ENCODE assay signal across 15 cellular contexts in genomic region chr5:58183078-58183885, GRCh38.
"Had no signal": no experiment of that assay in that cellular context is flagged by ENCODE, and none has a peak within 500 bp of the region (broad histone marks: within the 10 kb centered on the region; RNA-seq: fewer than 3 reads in every experiment).

No MANE protein-coding gene starts in this region.

- H3K27me3 Mint-ChIP-seq: activated B cell treated with CpG ODN at 0.5 μM for 24 hours; activated CD4-positive, alpha-beta T cell treated with anti-CD3 and anti-CD28 coated beads, Interleukin-2, amount 10 ng/mL, durations not matched to agents 7 days and 5 days; brain; stimulated activated memory B cell treated with anti-CD40 and anti-IgM and Interleukin-4, amounts not matched to agents 10 μg/mL and 1 μg/mL and 100 μg/mL, for 72 hours had no signal

- H3K9ac ChIP-seq: neural progenitor cell had no signal

- H3K36me3 Mint-ChIP-seq: brain; neural progenitor cell; stimulated activated memory B cell treated with anti-CD40 and anti-IgM and Interleukin-4, amounts not matched to agents 10 μg/mL and 1 μg/mL and 100 μg/mL, for 72 hours had no signal

- DNase-seq: activated B cell treated with CpG ODN at 0.5 μM for 24 hours; activated CD4-positive, alpha-beta T cell treated with anti-CD3 and anti-CD28 coated beads, Interleukin-2, amount 10 ng/mL, durations not matched to agents 7 days and 5 days; activated naive CD4-positive, alpha-beta T cell treated with anti-CD3 and anti-CD28 coated beads, Interleukin-2, amount 50 U/mL, for 16 hours; activated T-cell treated with anti-CD3 and anti-CD28 coated beads for 4 hours; glutamatergic neuron; right lobe of liver; spleen; stimulated activated CD4-positive, alpha-beta T cell treated with anti-CD3 and anti-CD28 coated beads, Interleukin-1b, Interleukin-23, amount 100 ng/mL, for 48 hours; tibial artery had no signal

- H3K27me3 ChIP-seq: neural progenitor cell, right lobe of liver, spleen, tibial artery, vagina had no signal

- H3K27ac ChIP-seq: neural progenitor cell, right lobe of liver, spleen, tibial artery, vagina had no signal

- H3K4me2 ChIP-seq: neural progenitor cell had no signal

- H3K9me3 Mint-ChIP-seq: activated B cell treated with CpG ODN at 0.5 μM for 24 hours; activated CD4-positive, alpha-beta T cell treated with anti-CD3 and anti-CD28 coated beads, Interleukin-2, amount 10 ng/mL, durations not matched to agents 7 days and 5 days; brain; neural progenitor cell; stimulated activated memory B cell treated with anti-CD40 and anti-IgM and Interleukin-4, amounts not matched to agents 10 μg/mL and 1 μg/mL and 100 μg/mL, for 72 hours; T-helper 1 cell treated with Interleukin-12 subunit alpha and Interleukin-12 subunit beta and Interleukin-4 antibody, amounts not matched to agents 30 μg/mL and 1 μg/mL, for 36 hours had no signal

- H3K4me1 ChIP-seq: spleen, vagina had no signal

- H3K9me3 ChIP-seq: right lobe of liver, spleen, tibial artery, vagina had no signal

- H3K4me3 Mint-ChIP-seq: activated B cell treated with CpG ODN at 0.5 μM for 24 hours; activated CD4-positive, alpha-beta T cell treated with anti-CD3 and anti-CD28 coated beads, Interleukin-2, amount 10 ng/mL, durations not matched to agents 7 days and 5 days; brain; neural progenitor cell; stimulated activated memory B cell treated with anti-CD40 and anti-IgM and Interleukin-4, amounts not matched to agents 10 μg/mL and 1 μg/mL and 100 μg/mL, for 72 hours; T-helper 1 cell treated with Interleukin-12 subunit alpha and Interleukin-12 subunit beta and Interleukin-4 antibody, amounts not matched to agents 30 μg/mL and 1 μg/mL, for 36 hours had no signal

- H3K4me1 Mint-ChIP-seq: activated B cell treated with CpG ODN at 0.5 μM for 24 hours; activated CD4-positive, alpha-beta T cell treated with anti-CD3 and anti-CD28 coated beads, Interleukin-2, amount 10 ng/mL, durations not matched to agents 7 days and 5 days; stimulated activated memory B cell treated with anti-CD40 and anti-IgM and Interleukin-4, amounts not matched to agents 10 μg/mL and 1 μg/mL and 100 μg/mL, for 72 hours had no signal

- ATAC-seq: left lobe of liver; right lobe of liver; stimulated activated memory B cell treated with anti-CD40 and anti-IgM and Interleukin-4, amounts not matched to agents 10 μg/mL and 1 μg/mL and 100 μg/mL, for 72 hours had no signal

- H3K36me3 ChIP-seq: neural progenitor cell, right lobe of liver, spleen, tibial artery, vagina had no signal

- H3K4me3 ChIP-seq: neural progenitor cell, right lobe of liver, spleen, tibial artery, vagina had no signal

- H3K27ac Mint-ChIP-seq: activated B cell treated with CpG ODN at 0.5 μM for 24 hours; activated CD4-positive, alpha-beta T cell treated with anti-CD3 and anti-CD28 coated beads, Interleukin-2, amount 10 ng/mL, durations not matched to agents 7 days and 5 days; neural progenitor cell; stimulated activated memory B cell treated with anti-CD40 and anti-IgM and Interleukin-4, amounts not matched to agents 10 μg/mL and 1 μg/mL and 100 μg/mL, for 72 hours; T-helper 1 cell treated with Interleukin-12 subunit alpha and Interleukin-12 subunit beta and Interleukin-4 antibody, amounts not matched to agents 30 μg/mL and 1 μg/mL, for 36 hours had no signal
